Comparison of ENCODE assay signal across 16 cellular contexts in the genomic region with DNA sequence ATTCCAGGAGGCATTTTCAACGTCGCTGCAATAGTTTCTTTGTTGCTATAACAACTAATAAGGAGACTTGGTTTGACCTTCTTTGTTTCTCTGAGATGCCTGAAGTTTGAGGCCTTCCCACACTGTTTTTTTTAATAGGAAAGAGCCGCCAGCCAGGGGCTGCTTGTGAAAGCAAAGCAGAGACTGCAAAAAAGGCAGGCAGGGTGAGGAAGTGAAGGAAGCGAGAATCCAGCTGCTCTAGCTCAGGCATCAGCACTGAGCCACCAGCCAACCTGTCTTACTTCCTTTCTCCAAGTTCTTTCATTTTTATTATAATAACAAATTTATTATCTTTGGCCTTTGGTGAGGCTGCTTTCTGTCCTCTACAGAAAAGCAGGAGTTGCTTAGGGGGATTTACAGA.
"Had no signal": no experiment of that assay in that cellular context is flagged by ENCODE, and none has a peak within 500 bp of the region (broad histone marks: within the 10 kb centered on the region; RNA-seq: fewer than 3 reads in every experiment).

No MANE protein-coding gene starts in this region.

- H3K4me1 Mint-ChIP-seq: immature natural killer cell, natural killer cell had no signal

- ATAC-seq: natural killer cell had no signal

- DNase-seq: dermis blood vessel endothelial cell; erythroblast; heart right ventricle; immature natural killer cell; mammary epithelial cell; natural killer cell; posterior cingulate gyrus; sigmoid colon; stimulated activated CD4-positive, alpha-beta T cell treated with anti-CD3 and anti-CD28 coated beads, Interleukin-2, amount 100 ng/mL, for 24 hours; stimulated activated CD4-positive, alpha-beta T cell treated with anti-CD3 and anti-CD28 coated beads, Interleukin-4, amount 100 ng/mL, for 4 hours; stimulated activated naive CD4-positive, alpha-beta T cell; stomach; substantia nigra; trophoblast cell had no signal

- H3K4me3 Mint-ChIP-seq: immature natural killer cell, natural killer cell had no signal

- H3K4me3 ChIP-seq: heart right ventricle, right atrium auricular region, sigmoid colon, skin epidermis, stomach had no signal

- H3K27ac Mint-ChIP-seq: immature natural killer cell, natural killer cell had no signal

- H3K36me3 Mint-ChIP-seq: immature natural killer cell, natural killer cell had no signal

- H3K9me3 Mint-ChIP-seq: immature natural killer cell, natural killer cell had no signal
